ENCODE assay signal across 8 cellular contexts in the genomic region with DNA sequence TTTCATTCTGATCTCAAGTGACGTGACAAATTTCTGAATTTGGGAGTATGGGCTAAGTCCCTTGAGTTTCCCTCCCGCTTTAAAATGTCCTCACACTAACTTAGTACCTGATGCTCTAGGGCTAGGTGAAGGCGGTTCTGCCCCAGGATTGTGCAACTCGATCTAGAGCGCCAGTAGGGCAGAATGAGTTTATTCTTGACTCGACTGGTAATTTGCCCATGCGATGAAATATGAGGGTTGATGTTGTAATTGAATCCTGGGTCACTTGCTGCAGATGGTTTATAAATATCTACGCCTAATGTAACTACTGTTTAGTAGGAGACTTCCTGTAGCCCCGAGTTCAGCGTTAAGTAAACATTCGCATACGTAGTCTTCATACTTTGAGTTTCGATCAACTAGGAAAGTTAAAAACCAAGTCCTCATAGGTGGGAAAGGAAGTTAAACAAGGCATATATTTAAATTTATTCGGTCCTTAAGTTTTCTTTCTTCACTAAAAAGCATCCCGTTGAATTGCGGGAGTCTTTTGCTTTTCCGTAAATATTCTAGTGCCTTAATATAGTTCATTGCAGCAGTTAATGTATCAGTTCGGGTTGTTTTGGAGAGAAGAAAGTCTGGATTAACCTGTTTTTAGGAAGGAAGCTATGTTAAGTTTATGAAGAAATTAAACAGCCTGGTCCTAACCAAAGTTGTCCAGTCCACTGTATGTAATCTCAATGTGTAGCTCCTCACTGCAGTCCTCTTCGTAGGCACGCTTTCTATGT. TPM values are rescaled to one million over a fixed set of nuclear protein-coding genes. Genes with fewer than 3 reads are reported as not detected.
A peak's percentile ranks its signal among the peaks of the same experiment; 100 is the strongest.
DNase-seq lines count a peak whose midpoint lies in the region; ATAC-seq, FAIRE-seq and TF ChIP-seq lines count a peak whose summit lies in the region.

No MANE protein-coding gene starts in this region.

- H3K9me3 ChIP-seq in OCI-LY1 (ENCODE audit: low read length) (no peaks in the 10 kb centered on the region), HepG2 (ENCODE audit: low read length) (no peaks in the 10 kb centered on the region), testis (no peaks in the 10 kb centered on the region)

- H3K4me3 ChIP-seq in OCI-LY1 (ENCODE audit: low read depth, low read length, poor library complexity, severe bottlenecking) (peak overlapping the region; percentile 93), HepG2 (replicated peaks in 1 of 3; ENCODE audit: insufficient read depth in 1 of 3, low read depth in 2 of 3, low read length in 3 of 3) (peak overlapping the region; percentile 94 to 99 (median 95)), testis (peak overlapping the region; percentile 91 to 99)

- H3K9ac ChIP-seq in OCI-LY1 (ENCODE audit: low read length) (peak overlapping the region; percentile 95), HepG2 (ENCODE audit: insufficient read depth, low read depth, low read length) (peak overlapping the region; percentile 100)

- ATAC-seq in HepG2 (peak; percentile 7; the same call in 1 of the 3 replicates), GM21381 (IDR thresholded peaks at IDR 0.05; ENCODE audit: unreplicated experiment) (no peak), GM21786 (IDR thresholded peaks at IDR 0.05; ENCODE audit: unreplicated experiment) (no peak)

- TF ChIP-seq CTCF in OCI-LY1 (IDR thresholded peaks at IDR 0.05; ENCODE audit: low read length) (no peak), MCF 10A (IDR thresholded peaks at IDR 0.05; ENCODE audit: unreplicated experiment) (no peak), HepG2 (CRISPR knock-in tag; IDR thresholded peaks at IDR 0.05) (no peak), testis (IDR thresholded peaks at IDR 0.05) (no peak)

- peak overlapping the region; percentile 88 for H3K4me3 Mint-ChIP-seq in MCF 10A (ENCODE audit: unreplicated experiment)

- TF ChIP-seq EP300 in HepG2 (IDR thresholded peaks at IDR 0.05; ENCODE audit: low read depth in 2 of 2, low read length in 2 of 2), result no peak
- no peak for TF ChIP-seq EP300 in HepG2 (CRISPR knock-in tag; IDR thresholded peaks at IDR 0.05; ENCODE audit: borderline replicate concordance)

- BruUV-seq in MCF 10A (replicated peaks; lab: Mats Ljungman, UMichigan), result TSS peak; percentile 62
- no TSS peak for BruUV-seq in HepG2 (replicated peaks; lab: Mats Ljungman, UMichigan)

- H3K27me3 Mint-ChIP-seq in MCF 10A (ENCODE audit: insufficient read depth, unreplicated experiment), result no peaks in the 10 kb centered on the region

- FAIRE-seq in HepG2 (lab: Jason Lieb, UNC), result peak; percentile 62

- intact Hi-C loops in MCF 10A (cut with micrococcal nuclease) (loop anchor here (2.0 to 5.0 kb wide), 2 partner anchors 43 to 78 kb away; no protein-coding TSS in a partner anchor), HepG2 (cut with micrococcal nuclease; ENCODE audit: unreplicated experiment) (loop anchor here (5.0 kb wide), 1 partner anchor 78 kb away; no protein-coding TSS in a partner anchor), testis (cut with DNase I; ENCODE audit: low total_unique reads) (no loop called here)

- H3K4me1 Mint-ChIP-seq in MCF 10A (ENCODE audit: insufficient read depth, unreplicated experiment), result peaks cover 7% of the 10 kb centered on the region

- H3K36me3 Mint-ChIP-seq in MCF 10A (ENCODE audit: insufficient read depth, unreplicated experiment), result peaks cover 6% of the 10 kb centered on the region

- POLR2A ChIA-PET in MCF 10A (lab: Yijun Ruan, JAX) (interaction anchor here (0.6 to 2.4 kb wide), 21 partner anchors 8 to 498 kb away, joined by 3 to 13 read pairs (median 5); a partner anchor contains a TSS), HepG2 (lab: Yijun Ruan, JAX) (interaction anchor here (1.1 to 3.4 kb wide), 8 partner anchors 16 to 516 kb away, joined by 3 to 28 read pairs (median 10); a partner anchor contains a TSS)

- peak overlapping the region; percentile 89 for H3K27ac ChIP-seq in OCI-LY1 (ENCODE audit: low read depth, low read length, poor library complexity, severe bottlenecking)
- peak overlapping the region; percentile 99 for H3K27ac ChIP-seq in HepG2 (ENCODE audit: extremely low read length, insufficient read depth, low read length)
- peak overlapping the region; percentile 98 to 99 for H3K27ac ChIP-seq in testis

- peaks cover 64% of the 10 kb centered on the region for H3K4me1 ChIP-seq in OCI-LY1 (ENCODE audit: insufficient read depth, low read length, severe bottlenecking)
- H3K4me1 ChIP-seq in HepG2 (ENCODE audit: insufficient read depth, low read length), result peaks cover 46% of the 10 kb centered on the region
- peaks cover 15% of the 10 kb centered on the region for H3K4me1 ChIP-seq in testis

- H2AFZ ChIP-seq in OCI-LY1 (ENCODE audit: low read length), result no peak overlapping the region
- H2AFZ ChIP-seq in HepG2 (ENCODE audit: low read length), result peak overlapping the region; percentile 43

- no peaks in the 10 kb centered on the region for H3F3A ChIP-seq in OCI-LY1 (ENCODE audit: insufficient read depth, low read length)

- H3K4me2 ChIP-seq in OCI-LY1 (ENCODE audit: low read length) (peak overlapping the region; percentile 81), HepG2 (ENCODE audit: low read depth, low read length) (peak overlapping the region; percentile 88)

- H3K27me3 ChIP-seq in OCI-LY1 (ENCODE audit: insufficient read depth, low read length) (no peaks in the 10 kb centered on the region), HepG2 (ENCODE audit: control insufficient read depth in 1 of 2, insufficient read depth in 2 of 2, low read length in 2 of 2) (no peaks in the 10 kb centered on the region; a peak in 1 of 5 replicates), testis (no peaks in the 10 kb centered on the region)

- in situ Hi-C loops in HepG2 (cut with HindIII; ENCODE audit: extremely low pct_ligation_motif_present, low pct_unique_long_range_greater_than_20kb), result no loop called here

- H3K36me3 ChIP-seq in OCI-LY1 (ENCODE audit: insufficient read depth, low read length) (no peaks in the 10 kb centered on the region), HepG2 (replicated peaks in 1 of 2; ENCODE audit: control insufficient read depth in 1 of 2, insufficient read depth in 2 of 2, low read length in 2 of 2) (no peaks in the 10 kb centered on the region), testis (ENCODE audit: low read depth, missing control alignments) (no peaks in the 10 kb centered on the region)

- CTCF ChIA-PET in MCF 10A (lab: Yijun Ruan, JAX), result interaction anchor here (0.6 to 4.6 kb wide), 16 partner anchors 12 to 1182 kb away, joined by 3 to 50 read pairs (median 4); a partner anchor contains a TSS
- CTCF ChIA-PET in HepG2 (lab: Yijun Ruan, JAX; ENCODE audit: low intra/inter-chr PET ratio, low total read pairs), result interaction anchor here (1.9 to 3.6 kb wide), 3 partner anchors 17 to 81 kb away, joined by 7 to 33 read pairs (median 14); a partner anchor contains a TSS

- H3K9me2 ChIP-seq in OCI-LY1 (ENCODE audit: low read depth, low read length), result no peaks in the 10 kb centered on the region

- no peak for TF ChIP-seq POLR2A in HepG2 (IDR thresholded peaks at IDR 0.05; ENCODE audit: insufficient read depth in 1 of 2, low read depth in 2 of 2, low read length in 2 of 2)
- TF ChIP-seq POLR2A in testis (IDR thresholded peaks at IDR 0.05), result no peak

- H3K9me3 Mint-ChIP-seq in MCF 10A (ENCODE audit: unreplicated experiment), result no peaks in the 10 kb centered on the region

- H3K79me2 ChIP-seq in OCI-LY1 (ENCODE audit: insufficient read depth, low read length), result peaks cover 77% of the 10 kb centered on the region
- peaks cover 62% of the 10 kb centered on the region for H3K79me2 ChIP-seq in HepG2 (ENCODE audit: insufficient read depth, low read length)

- peak; percentile 38 for DNase-seq in stimulated activated CD4-positive, alpha-beta T cell treated with anti-CD3 and anti-CD28 coated beads, Interleukin-4, amount 100 ng/mL, for 24 hours
- no peak for DNase-seq in stimulated activated CD4-positive, alpha-beta T cell treated with anti-CD3 and anti-CD28 coated beads, Interleukin-12 subunit alpha, Interleukin-12 subunit beta, amount 100 ng/mL, for 4 hours
- DNase-seq in MCF 10A (ENCODE audit: unreplicated experiment) (peak; percentile 95), HepG2 (ENCODE audit: low spot score) (peak; percentile 58), testis (no peak)

- 3% methylated on average over 20 of the region's 20 CpGs for WGBS in HepG2 (ENCODE audit: low lambda C conversion rate)
- 2 to 4% methylated on average over 20 of the region's 20 CpGs for WGBS in testis, 2 donors

- H4K20me1 ChIP-seq in OCI-LY1 (ENCODE audit: insufficient read depth, low read length), result no peaks in the 10 kb centered on the region
- H4K20me1 ChIP-seq in HepG2 (ENCODE audit: insufficient read depth, low read length), result no peaks in the 10 kb centered on the region; the same call in 1 of the 2 replicates

- peak overlapping the region; percentile 81 for H3K27ac Mint-ChIP-seq in MCF 10A (ENCODE audit: low read depth, unreplicated experiment)

- no peak for TF ChIP-seq RAD21 in HepG2 (CRISPR knock-in tag; IDR thresholded peaks at IDR 0.05)

RNA-seq across cellular contexts. Expression of a gene that starts 1.6 kb away (rescaled TPM):
- total RNA-seq in MCF 10A (2022) (29.7 and 40.6 TPM in 2 replicates), HepG2 (2016; rRNA removed; fragmentation: Illumina TruSeq; extraction: Trizol) (37.5 and 59.3 TPM in 2 replicates), testis (10 to 100 TPM; 45.5 to 47.0 TPM)
- total RNA-seq in HepG2 (2016; cell fraction: cytosol; rRNA removed; fragmentation: Illumina TruSeq; extraction: Trizol; ENCODE audit: low read depth), result 34.6 and 44.2 TPM in 2 replicates
- total RNA-seq in HepG2 (2016; cell fraction: insoluble cytoplasmic fraction; rRNA removed; fragmentation: Illumina TruSeq; extraction: Trizol), result 39.6 and 55.1 TPM in 2 replicates
- 33.3 and 34.7 TPM in 2 replicates for total RNA-seq in HepG2 (2016; cell fraction: membrane; rRNA removed; fragmentation: Illumina TruSeq; extraction: Trizol)
- total RNA-seq in HepG2 (2016; cell fraction: nucleus; rRNA removed; fragmentation: Illumina TruSeq; extraction: Trizol), result 29.9 and 36.5 TPM in 2 replicates
- polyA plus RNA-seq in HepG2 (2011; rRNA removed) (19.5 and 20.8 TPM in 2 replicates), testis (ENCODE audit: insufficient read depth, low read depth, low replicate concordance) (25.9 TPM)
- polyA plus RNA-seq in HepG2 (2011; cell fraction: cytosol; rRNA removed), result 13.7 and 18.2 TPM in 2 replicates
- 11.7 and 14.3 TPM in 2 replicates for polyA plus RNA-seq in HepG2 (2011; cell fraction: nucleus; rRNA removed)
- 30.2 and 31.1 TPM in 2 replicates for polyA plus RNA-seq in HepG2 (2012)
- 4.1 and 4.9 TPM in 2 replicates for polyA plus RNA-seq in HepG2 (2016; cell fraction: cytosol; fragmentation: Illumina TruSeq; extraction: Trizol; ENCODE audit: low read depth)
- polyA plus RNA-seq in HepG2 (2016; cell fraction: insoluble cytoplasmic fraction; fragmentation: Illumina TruSeq; extraction: Trizol; ENCODE audit: low read depth), result 70.3 and 81.8 TPM in 2 replicates
- polyA plus RNA-seq in HepG2 (2016; cell fraction: membrane; fragmentation: Illumina TruSeq; extraction: Trizol; ENCODE audit: low read depth), result 17.1 and 17.9 TPM in 2 replicates
- 63.9 and 64.9 TPM in 2 replicates for polyA plus RNA-seq in HepG2 (2016; cell fraction: nucleus; fragmentation: Illumina TruSeq; extraction: Trizol; ENCODE audit: insufficient read depth, low read depth)
- 21.8 and 43.8 TPM in 2 replicates for polyA minus RNA-seq in HepG2 (2011; rRNA and poly(A)+ RNA removed; ENCODE audit: low replicate concordance)
- polyA minus RNA-seq in HepG2 (2011; cell fraction: cytosol; rRNA and poly(A)+ RNA removed), result 20.8 and 21.5 TPM in 2 replicates
- polyA minus RNA-seq in HepG2 (2011; cell fraction: nucleus; rRNA and poly(A)+ RNA removed), result 17.9 and 26.4 TPM in 2 replicates

RNA-seq across cellular contexts. Expression of a gene that starts 35.3 kb away (rescaled TPM):
- total RNA-seq in MCF 10A (2022), result 43.2 and 69.1 TPM in 2 replicates
- total RNA-seq in HepG2 (2016; rRNA removed; fragmentation: Illumina TruSeq; extraction: Trizol), result 4.6 and 11.2 TPM in 2 replicates
- 3.4 and 4.7 TPM in 2 replicates for total RNA-seq in HepG2 (2016; cell fraction: cytosol; rRNA removed; fragmentation: Illumina TruSeq; extraction: Trizol; ENCODE audit: low read depth)
- 3.9 and 9.6 TPM in 2 replicates for total RNA-seq in HepG2 (2016; cell fraction: insoluble cytoplasmic fraction; rRNA removed; fragmentation: Illumina TruSeq; extraction: Trizol)
- total RNA-seq in HepG2 (2016; cell fraction: membrane; rRNA removed; fragmentation: Illumina TruSeq; extraction: Trizol), result 8.9 and 11.8 TPM in 2 replicates
- total RNA-seq in HepG2 (2016; cell fraction: nucleus; rRNA removed; fragmentation: Illumina TruSeq; extraction: Trizol), result 12.3 and 18.6 TPM in 2 replicates
- polyA plus RNA-seq in HepG2 (2011; rRNA removed), result 5.7 and 8.1 TPM in 2 replicates
- 2.4 and 3.4 TPM in 2 replicates for polyA plus RNA-seq in HepG2 (2011; cell fraction: cytosol; rRNA removed)
- polyA plus RNA-seq in HepG2 (2011; cell fraction: nucleus; rRNA removed), result 40.0 and 43.3 TPM in 2 replicates
- 16.0 and 16.5 TPM in 2 replicates for polyA plus RNA-seq in HepG2 (2012)
- polyA plus RNA-seq in HepG2 (2016; cell fraction: cytosol; fragmentation: Illumina TruSeq; extraction: Trizol; ENCODE audit: low read depth), result 1.9 and 2.2 TPM in 2 replicates
- 7.7 and 13.5 TPM in 2 replicates for polyA plus RNA-seq in HepG2 (2016; cell fraction: insoluble cytoplasmic fraction; fragmentation: Illumina TruSeq; extraction: Trizol; ENCODE audit: low read depth)
- polyA plus RNA-seq in HepG2 (2016; cell fraction: membrane; fragmentation: Illumina TruSeq; extraction: Trizol; ENCODE audit: low read depth), result 5.9 and 6.9 TPM in 2 replicates
- polyA plus RNA-seq in HepG2 (2016; cell fraction: nucleus; fragmentation: Illumina TruSeq; extraction: Trizol; ENCODE audit: insufficient read depth, low read depth), result 26.9 and 30.6 TPM in 2 replicates
- 7.9 and 21.6 TPM in 2 replicates for polyA minus RNA-seq in HepG2 (2011; rRNA and poly(A)+ RNA removed; ENCODE audit: low replicate concordance)
- 6.8 and 12.0 TPM in 2 replicates for polyA minus RNA-seq in HepG2 (2011; cell fraction: cytosol; rRNA and poly(A)+ RNA removed)
- 11.6 and 18.2 TPM in 2 replicates for polyA minus RNA-seq in HepG2 (2011; cell fraction: nucleus; rRNA and poly(A)+ RNA removed)
- 100 to 1,000 TPM in 1 of 2 donors, 10 to 100 TPM in 1; 79.4 to 109 TPM for total RNA-seq in testis
- 36.1 TPM for polyA plus RNA-seq in testis (ENCODE audit: insufficient read depth, low read depth, low replicate concordance)

Comparison
In these comparisons a context has a peak if more than half of its experiments do, and no peak if none do; other contexts are left out.
1. DNase-seq: peak in stimulated activated CD4-positive, alpha-beta T cell treated with anti-CD3 and anti-CD28 coated beads, Interleukin-4, amount 100 ng/mL, for 24 hours (single experiment), MCF 10A (single experiment) and HepG2 (single experiment); none in stimulated activated CD4-positive, alpha-beta T cell treated with anti-CD3 and anti-CD28 coated beads, Interleukin-12 subunit alpha, Interleukin-12 subunit beta, amount 100 ng/mL, for 4 hours (single experiment) and testis (single experiment).
2. Peak in every context shown above with its lines, with median percentiles within 50 percentile points of each other: H3K27ac ChIP-seq and H3K4me3 ChIP-seq.